In genomic region chr5:150781706-150782614, GRCh38 we compare ENCODE assay signal across 1 cellular context.
TF ChIP-seq lines count a peak whose summit lies in the region.

No MANE protein-coding gene starts in this region.

TF ChIP-seq in HepG2, 621 proteins besides CTCF, POLR2A, EP300 and RAD21 (continued from another document and continues in another):
- TF ChIP-seq, protein P1, sequence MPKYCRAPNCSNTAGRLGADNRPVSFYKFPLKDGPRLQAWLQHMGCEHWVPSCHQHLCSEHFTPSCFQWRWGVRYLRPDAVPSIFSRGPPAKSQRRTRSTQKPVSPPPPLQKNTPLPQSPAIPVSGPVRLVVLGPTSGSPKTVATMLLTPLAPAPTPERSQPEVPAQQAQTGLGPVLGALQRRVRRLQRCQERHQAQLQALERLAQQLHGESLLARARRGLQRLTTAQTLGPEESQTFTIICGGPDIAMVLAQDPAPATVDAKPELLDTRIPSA (CRISPR knock-in tag; IDR thresholded peaks at IDR 0.05; ENCODE audit: borderline replicate concordance) = no peak
- no peak for TF ChIP-seq FOXP1 (IDR thresholded peaks at IDR 0.05)
- TF ChIP-seq FOXP1 (CRISPR knock-in tag; IDR thresholded peaks at IDR 0.05) = no peak
- no peak for TF ChIP-seq REPIN1 (CRISPR knock-in tag; IDR thresholded peaks at IDR 0.05; ENCODE audit: borderline replicate concordance, low read depth)
- no peak for TF ChIP-seq SMAD9 (CRISPR knock-in tag; IDR thresholded peaks at IDR 0.05)
- TF ChIP-seq ZNF30 (CRISPR knock-in tag; IDR thresholded peaks at IDR 0.05) = no peak
- peak; percentile 46; the same call in 1 of the 2 replicates for TF ChIP-seq MYC (CRISPR knock-in tag; IDR thresholded peaks at IDR 0.05; ENCODE audit: borderline replicate concordance)
- no peak for TF ChIP-seq ZFP36L2 (CRISPR knock-in tag; IDR thresholded peaks at IDR 0.05)
- TF ChIP-seq KDM3A (CRISPR knock-in tag; IDR thresholded peaks at IDR 0.05; ENCODE audit: low read depth) = no peak
- TF ChIP-seq, protein P2, sequence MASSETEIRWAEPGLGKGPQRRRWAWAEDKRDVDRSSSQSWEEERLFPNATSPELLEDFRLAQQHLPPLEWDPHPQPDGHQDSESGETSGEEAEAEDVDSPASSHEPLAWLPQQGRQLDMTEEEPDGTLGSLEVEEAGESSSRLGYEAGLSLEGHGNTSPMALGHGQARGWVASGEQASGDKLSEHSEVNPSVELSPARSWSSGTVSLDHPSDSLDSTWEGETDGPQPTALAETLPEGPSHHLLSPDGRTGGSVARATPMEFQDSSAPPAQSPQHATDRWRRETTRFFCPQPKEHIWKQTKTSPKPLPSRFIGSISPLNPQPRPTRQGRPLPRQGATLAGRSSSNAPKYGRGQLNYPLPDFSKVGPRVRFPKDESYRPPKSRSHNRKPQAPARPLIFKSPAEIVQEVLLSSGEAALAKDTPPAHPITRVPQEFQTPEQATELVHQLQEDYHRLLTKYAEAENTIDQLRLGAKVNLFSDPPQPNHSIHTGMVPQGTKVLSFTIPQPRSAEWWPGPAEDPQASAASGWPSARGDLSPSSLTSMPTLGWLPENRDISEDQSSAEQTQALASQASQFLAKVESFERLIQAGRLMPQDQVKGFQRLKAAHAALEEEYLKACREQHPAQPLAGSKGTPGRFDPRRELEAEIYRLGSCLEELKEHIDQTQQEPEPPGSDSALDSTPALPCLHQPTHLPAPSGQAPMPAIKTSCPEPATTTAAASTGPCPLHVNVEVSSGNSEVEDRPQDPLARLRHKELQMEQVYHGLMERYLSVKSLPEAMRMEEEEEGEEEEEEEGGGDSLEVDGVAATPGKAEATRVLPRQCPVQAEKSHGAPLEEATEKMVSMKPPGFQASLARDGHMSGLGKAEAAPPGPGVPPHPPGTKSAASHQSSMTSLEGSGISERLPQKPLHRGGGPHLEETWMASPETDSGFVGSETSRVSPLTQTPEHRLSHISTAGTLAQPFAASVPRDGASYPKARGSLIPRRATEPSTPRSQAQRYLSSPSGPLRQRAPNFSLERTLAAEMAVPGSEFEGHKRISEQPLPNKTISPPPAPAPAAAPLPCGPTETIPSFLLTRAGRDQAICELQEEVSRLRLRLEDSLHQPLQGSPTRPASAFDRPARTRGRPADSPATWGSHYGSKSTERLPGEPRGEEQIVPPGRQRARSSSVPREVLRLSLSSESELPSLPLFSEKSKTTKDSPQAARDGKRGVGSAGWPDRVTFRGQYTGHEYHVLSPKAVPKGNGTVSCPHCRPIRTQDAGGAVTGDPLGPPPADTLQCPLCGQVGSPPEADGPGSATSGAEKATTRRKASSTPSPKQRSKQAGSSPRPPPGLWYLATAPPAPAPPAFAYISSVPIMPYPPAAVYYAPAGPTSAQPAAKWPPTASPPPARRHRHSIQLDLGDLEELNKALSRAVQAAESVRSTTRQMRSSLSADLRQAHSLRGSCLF (CRISPR knock-in tag; IDR thresholded peaks at IDR 0.05; ENCODE audit: borderline replicate concordance) = no peak
- peak; percentile 96 for TF ChIP-seq ZNF263 (CRISPR knock-in tag; IDR thresholded peaks at IDR 0.05)
- TF ChIP-seq SMYD3 (CRISPR knock-in tag; IDR thresholded peaks at IDR 0.05) = 0 out of 2 replicates have a peak, but pooled peaks have one; percentile 45
- peak; percentile 43; the same call in 1 of the 2 replicates for TF ChIP-seq IRF2 (CRISPR knock-in tag; IDR thresholded peaks at IDR 0.05)
- no peak for TF ChIP-seq ZFP36 (IDR thresholded peaks at IDR 0.05; ENCODE audit: borderline replicate concordance, low read depth, low read length, partially characterized antibody)
- TF ChIP-seq ZNF382 (CRISPR knock-in tag; IDR thresholded peaks at IDR 0.05; ENCODE audit: borderline replicate concordance) = no peak
- TF ChIP-seq MXD4 (CRISPR knock-in tag; IDR thresholded peaks at IDR 0.05) = no peak
- no peak for TF ChIP-seq FLYWCH1 (CRISPR knock-in tag; IDR thresholded peaks at IDR 0.05)
- peak; percentile 30; the same call in 1 of the 2 replicates for TF ChIP-seq CEBPG (CRISPR knock-in tag; IDR thresholded peaks at IDR 0.05)
- no peak for TF ChIP-seq ZNF101 (CRISPR knock-in tag; IDR thresholded peaks at IDR 0.05; ENCODE audit: borderline replicate concordance, low read depth)
- peak; percentile 51; the same call in 1 of the 2 replicates for TF ChIP-seq RXRB (CRISPR knock-in tag; IDR thresholded peaks at IDR 0.05; ENCODE audit: borderline replicate concordance)
- TF ChIP-seq SIX1 (CRISPR knock-in tag; IDR thresholded peaks at IDR 0.05; ENCODE audit: borderline replicate concordance) = peak; percentile 7; the same call in 1 of the 2 replicates
- TF ChIP-seq ETV5 (CRISPR knock-in tag; IDR thresholded peaks at IDR 0.05; ENCODE audit: borderline replicate concordance) = peak; percentile 56; the same call in 1 of the 2 replicates
- no peak; the same call in 1 of the 2 replicates for TF ChIP-seq ERF (CRISPR knock-in tag; IDR thresholded peaks at IDR 0.05)
- TF ChIP-seq ZSCAN21 (CRISPR knock-in tag; IDR thresholded peaks at IDR 0.05; ENCODE audit: borderline replicate concordance) = peak; percentile 69
- TF ChIP-seq, protein P3, sequence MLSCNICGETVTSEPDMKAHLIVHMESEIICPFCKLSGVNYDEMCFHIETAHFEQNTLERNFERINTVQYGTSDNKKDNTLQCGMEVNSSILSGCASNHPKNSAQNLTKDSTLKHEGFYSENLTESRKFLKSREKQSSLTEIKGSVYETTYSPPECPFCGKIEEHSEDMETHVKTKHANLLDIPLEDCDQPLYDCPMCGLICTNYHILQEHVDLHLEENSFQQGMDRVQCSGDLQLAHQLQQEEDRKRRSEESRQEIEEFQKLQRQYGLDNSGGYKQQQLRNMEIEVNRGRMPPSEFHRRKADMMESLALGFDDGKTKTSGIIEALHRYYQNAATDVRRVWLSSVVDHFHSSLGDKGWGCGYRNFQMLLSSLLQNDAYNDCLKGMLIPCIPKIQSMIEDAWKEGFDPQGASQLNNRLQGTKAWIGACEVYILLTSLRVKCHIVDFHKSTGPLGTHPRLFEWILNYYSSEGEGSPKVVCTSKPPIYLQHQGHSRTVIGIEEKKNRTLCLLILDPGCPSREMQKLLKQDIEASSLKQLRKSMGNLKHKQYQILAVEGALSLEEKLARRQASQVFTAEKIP (CRISPR knock-in tag; IDR thresholded peaks at IDR 0.05; ENCODE audit: borderline replicate concordance) = no peak
- no peak for TF ChIP-seq ZIK1 (CRISPR knock-in tag; IDR thresholded peaks at IDR 0.05; ENCODE audit: borderline replicate concordance, low read depth)
- TF ChIP-seq JUNB (CRISPR knock-in tag; IDR thresholded peaks at IDR 0.05; ENCODE audit: borderline replicate concordance) = no peak
- TF ChIP-seq PRMT3 (CRISPR knock-in tag; IDR thresholded peaks at IDR 0.05; ENCODE audit: borderline replicate concordance, low read depth) = no peak
- TF ChIP-seq, protein P4, sequence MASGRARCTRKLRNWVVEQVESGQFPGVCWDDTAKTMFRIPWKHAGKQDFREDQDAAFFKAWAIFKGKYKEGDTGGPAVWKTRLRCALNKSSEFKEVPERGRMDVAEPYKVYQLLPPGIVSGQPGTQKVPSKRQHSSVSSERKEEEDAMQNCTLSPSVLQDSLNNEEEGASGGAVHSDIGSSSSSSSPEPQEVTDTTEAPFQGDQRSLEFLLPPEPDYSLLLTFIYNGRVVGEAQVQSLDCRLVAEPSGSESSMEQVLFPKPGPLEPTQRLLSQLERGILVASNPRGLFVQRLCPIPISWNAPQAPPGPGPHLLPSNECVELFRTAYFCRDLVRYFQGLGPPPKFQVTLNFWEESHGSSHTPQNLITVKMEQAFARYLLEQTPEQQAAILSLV (CRISPR knock-in tag; IDR thresholded peaks at IDR 0.05; ENCODE audit: borderline replicate concordance) = 0 out of 2 replicates have a peak, but pooled peaks have one; percentile 70
- no peak for TF ChIP-seq ZNF432 (CRISPR knock-in tag; IDR thresholded peaks at IDR 0.05; ENCODE audit: borderline replicate concordance)
- no peak for TF ChIP-seq ZBTB7B (CRISPR knock-in tag; IDR thresholded peaks at IDR 0.05)
- TF ChIP-seq ZNF451 (CRISPR knock-in tag; IDR thresholded peaks at IDR 0.05) = no peak
- TF ChIP-seq, protein P5, sequence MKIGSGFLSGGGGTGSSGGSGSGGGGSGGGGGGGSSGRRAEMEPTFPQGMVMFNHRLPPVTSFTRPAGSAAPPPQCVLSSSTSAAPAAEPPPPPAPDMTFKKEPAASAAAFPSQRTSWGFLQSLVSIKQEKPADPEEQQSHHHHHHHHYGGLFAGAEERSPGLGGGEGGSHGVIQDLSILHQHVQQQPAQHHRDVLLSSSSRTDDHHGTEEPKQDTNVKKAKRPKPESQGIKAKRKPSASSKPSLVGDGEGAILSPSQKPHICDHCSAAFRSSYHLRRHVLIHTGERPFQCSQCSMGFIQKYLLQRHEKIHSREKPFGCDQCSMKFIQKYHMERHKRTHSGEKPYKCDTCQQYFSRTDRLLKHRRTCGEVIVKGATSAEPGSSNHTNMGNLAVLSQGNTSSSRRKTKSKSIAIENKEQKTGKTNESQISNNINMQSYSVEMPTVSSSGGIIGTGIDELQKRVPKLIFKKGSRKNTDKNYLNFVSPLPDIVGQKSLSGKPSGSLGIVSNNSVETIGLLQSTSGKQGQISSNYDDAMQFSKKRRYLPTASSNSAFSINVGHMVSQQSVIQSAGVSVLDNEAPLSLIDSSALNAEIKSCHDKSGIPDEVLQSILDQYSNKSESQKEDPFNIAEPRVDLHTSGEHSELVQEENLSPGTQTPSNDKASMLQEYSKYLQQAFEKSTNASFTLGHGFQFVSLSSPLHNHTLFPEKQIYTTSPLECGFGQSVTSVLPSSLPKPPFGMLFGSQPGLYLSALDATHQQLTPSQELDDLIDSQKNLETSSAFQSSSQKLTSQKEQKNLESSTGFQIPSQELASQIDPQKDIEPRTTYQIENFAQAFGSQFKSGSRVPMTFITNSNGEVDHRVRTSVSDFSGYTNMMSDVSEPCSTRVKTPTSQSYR (CRISPR knock-in tag; IDR thresholded peaks at IDR 0.05; ENCODE audit: borderline replicate concordance) = no peak
- TF ChIP-seq, protein P6, sequence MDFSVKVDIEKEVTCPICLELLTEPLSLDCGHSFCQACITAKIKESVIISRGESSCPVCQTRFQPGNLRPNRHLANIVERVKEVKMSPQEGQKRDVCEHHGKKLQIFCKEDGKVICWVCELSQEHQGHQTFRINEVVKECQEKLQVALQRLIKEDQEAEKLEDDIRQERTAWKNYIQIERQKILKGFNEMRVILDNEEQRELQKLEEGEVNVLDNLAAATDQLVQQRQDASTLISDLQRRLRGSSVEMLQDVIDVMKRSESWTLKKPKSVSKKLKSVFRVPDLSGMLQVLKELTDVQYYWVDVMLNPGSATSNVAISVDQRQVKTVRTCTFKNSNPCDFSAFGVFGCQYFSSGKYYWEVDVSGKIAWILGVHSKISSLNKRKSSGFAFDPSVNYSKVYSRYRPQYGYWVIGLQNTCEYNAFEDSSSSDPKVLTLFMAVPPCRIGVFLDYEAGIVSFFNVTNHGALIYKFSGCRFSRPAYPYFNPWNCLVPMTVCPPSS (IDR thresholded peaks at IDR 0.05) = no peak
- no peak for TF ChIP-seq HOXA9 (CRISPR knock-in tag; IDR thresholded peaks at IDR 0.05; ENCODE audit: borderline replicate concordance)
- TF ChIP-seq ZNF407 (CRISPR knock-in tag; IDR thresholded peaks at IDR 0.05; ENCODE audit: not compliant biosample characterization) = no peak
- no peak for TF ChIP-seq PCBP2 (optimal IDR thresholded peaks at IDR 0.05; ENCODE audit: low read depth, low read length, poor library complexity, severe bottlenecking)
- TF ChIP-seq LBX2 (CRISPR knock-in tag; IDR thresholded peaks at IDR 0.05; ENCODE audit: borderline replicate concordance) = no peak
- no peak for TF ChIP-seq MLLT10 (CRISPR knock-in tag; IDR thresholded peaks at IDR 0.05)
- no peak for TF ChIP-seq ZNF44 (CRISPR knock-in tag; IDR thresholded peaks at IDR 0.05)
- peak; percentile 45 for TF ChIP-seq ATF1 (CRISPR knock-in tag; IDR thresholded peaks at IDR 0.05)
- TF ChIP-seq ZNF563 (CRISPR knock-in tag; IDR thresholded peaks at IDR 0.05) = no peak
